In genomic region chr7:26630361-26630760, GRCh38 we compare ENCODE assay signal across 28 cellular contexts.
"Had no signal": no experiment of that assay in that cellular context is flagged by ENCODE, and none has a peak within 500 bp of the region (broad histone marks: within the 10 kb centered on the region; RNA-seq: fewer than 3 reads in every experiment).

No MANE protein-coding gene starts in this region.

- H3K4me3 ChIP-seq: ascending aorta, breast epithelium had no signal

- H3K9me3 ChIP-seq: ascending aorta, breast epithelium had no signal

- DNase-seq: activated B cell treated with CpG ODN at 0.5 μM for 24 hours; activated CD4-positive, alpha-beta memory T cell treated with anti-CD3 and anti-CD28 coated beads, Interleukin-2, amount 10 ng/mL, durations not matched to agents 7 days and 5 days; activated CD4-positive, alpha-beta T cell treated with anti-CD3 and anti-CD28 coated beads for 48 hours; activated CD4-positive, alpha-beta T cell treated with anti-CD3 and anti-CD28 coated beads, Interleukin-2, amount 10 ng/mL, durations not matched to agents 7 days and 5 days; activated CD4-positive, alpha-beta T cell treated with anti-CD3 and anti-CD28 coated beads, Interleukin-2, amount 50 U/mL, for 48 hours; activated CD4-positive, CD25-positive, alpha-beta regulatory T cell treated with anti-CD3 and anti-CD28 coated beads, Interleukin-2, amount 50 U/mL, for 72 hours; activated CD8-positive, alpha-beta memory T cell treated with anti-CD3 and anti-CD28 coated beads for 24 hours; activated CD8-positive, alpha-beta memory T cell treated with anti-CD3 and anti-CD28 coated beads, Interleukin-2, amount 10 ng/mL, durations not matched to agents 7 days and 5 days; activated CD8-positive, alpha-beta memory T cell treated with anti-CD3 and anti-CD28 coated beads, Interleukin-2, amount 50 U/mL, for 48 hours; activated CD8-positive, alpha-beta T cell treated with anti-CD3 and anti-CD28 coated beads, Interleukin-2, amount 10 ng/mL, durations not matched to agents 7 days and 5 days; activated effector memory CD4-positive, alpha-beta T cell treated with Interleukin-2 at 50 U/mL for 16 hours; activated gamma-delta T cell; activated naive CD4-positive, alpha-beta T cell treated with anti-CD3 and anti-CD28 coated beads, Interleukin-2, amount 10 ng/mL, durations not matched to agents 7 days and 5 days; activated naive CD4-positive, alpha-beta T cell treated with Interleukin-2 at 50 U/mL for 16 hours; activated naive CD8-positive, alpha-beta T cell treated with anti-CD3 and anti-CD28 coated beads, Interleukin-2, amount 10 ng/mL, durations not matched to agents 7 days and 5 days; activated naive CD8-positive, alpha-beta T cell treated with anti-CD3 and anti-CD28 coated beads, Interleukin-2, amount 50 U/mL, for 24 hours; activated T-cell treated with anti-CD3 and anti-CD28 coated beads, Interleukin-2, amount 50 U/mL, for 24 hours; activated T-cell treated with anti-CD3 and anti-CD28 coated beads, Interleukin-2, amount 50 U/mL, for 48 hours; amygdala; anterior cingulate cortex; central memory CD4-positive, alpha-beta T cell; SW 1271; T-helper 1 cell; T-helper 2 cell; T-helper 9 cell had no signal

- H3K36me3 ChIP-seq: ascending aorta, breast epithelium had no signal

- H3K27me3 ChIP-seq: ascending aorta, breast epithelium had no signal

- H3K27ac ChIP-seq: ascending aorta, breast epithelium, VCaP had no signal

- H3K4me1 ChIP-seq: ascending aorta, breast epithelium had no signal

- ATAC-seq: activated CD8-positive, alpha-beta memory T cell treated with anti-CD3 and anti-CD28 coated beads, Interleukin-2, amount 10 ng/mL, durations not matched to agents 7 days and 5 days; activated CD8-positive, alpha-beta T cell treated with anti-CD3 and anti-CD28 coated beads, Interleukin-2, amount 10 ng/mL, durations not matched to agents 7 days and 5 days; activated naive CD8-positive, alpha-beta T cell treated with anti-CD3 and anti-CD28 coated beads, Interleukin-2, amount 50 U/mL, for 24 hours had no signal
